Comparison of ENCODE assay signal across 17 cellular contexts in the genomic region with DNA sequence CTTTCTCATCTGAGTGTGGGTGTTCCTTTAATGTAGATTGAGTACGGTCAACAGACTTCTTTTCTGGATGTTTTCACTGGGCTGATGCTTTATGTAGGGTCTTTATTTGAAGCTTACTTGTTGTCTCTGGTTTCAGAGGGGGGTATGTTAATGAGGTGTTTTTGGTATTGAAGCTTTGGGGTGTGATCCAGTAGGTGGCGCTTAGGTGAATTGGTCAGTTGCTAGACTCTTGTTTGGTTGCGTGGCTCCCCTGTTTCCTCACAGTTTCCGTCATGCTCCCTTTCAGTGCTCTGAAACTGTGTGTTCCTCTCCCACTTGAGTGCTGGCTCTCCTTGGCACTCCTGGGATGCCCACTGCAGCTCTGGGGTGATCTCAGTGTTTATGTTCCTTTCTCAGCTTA.
DNase-seq lines count a peak whose midpoint lies in the region; ATAC-seq and TF ChIP-seq lines count a peak whose summit lies in the region.
"Had no signal": no experiment of that assay in that cellular context is flagged by ENCODE, and none has a peak within 500 bp of the region (broad histone marks: within the 10 kb centered on the region; RNA-seq: fewer than 3 reads in every experiment).

No MANE protein-coding gene starts in this region.

- H3K9me2 ChIP-seq in SU-DHL-6 (replicated peaks; ENCODE audit: insufficient read depth, low read length): no peaks in the 10 kb centered on the region

- H3K27ac ChIP-seq in C4-2B (no peak overlapping the region), SU-DHL-6 (ENCODE audit: low read depth, low read length) (no peak overlapping the region), gastroesophageal sphincter (no peak overlapping the region)

- no peak overlapping the region for H2AFZ ChIP-seq in SU-DHL-6 (ENCODE audit: low read depth, low read length, severe bottlenecking)

- no peaks in the 10 kb centered on the region for H3K27me3 ChIP-seq in SU-DHL-6 (ENCODE audit: low read length)
- H3K27me3 ChIP-seq in gastroesophageal sphincter: peaks cover 6% of the 10 kb centered on the region

- no peak for TF ChIP-seq EP300 in gastroesophageal sphincter (IDR thresholded peaks at IDR 0.05)

- no peaks in the 10 kb centered on the region for H3K9me3 ChIP-seq in SU-DHL-6 (ENCODE audit: insufficient read depth, low read length)
- H3K9me3 ChIP-seq in gastroesophageal sphincter: no peaks in the 10 kb centered on the region

- H3K4me2 ChIP-seq in SU-DHL-6 (ENCODE audit: low read depth, low read length, poor library complexity, severe bottlenecking): no peak overlapping the region

- H3K9ac ChIP-seq in SU-DHL-6 (ENCODE audit: low read length): no peak overlapping the region

- H3K36me3 ChIP-seq in SU-DHL-6 (ENCODE audit: low read length) (no peaks in the 10 kb centered on the region), gastroesophageal sphincter (no peaks in the 10 kb centered on the region)

- DNase-seq in fibroblast of villous mesenchyme (ENCODE audit: low read depth): peak; percentile 6
- no peak for DNase-seq in NCI-H146 (lab: John Stamatoyannopoulos, UW)
- DNase-seq in EL: no peak
- no peak for DNase-seq in NCI-H2196 (lab: John Stamatoyannopoulos, UW; ENCODE audit: unreplicated experiment)
- DNase-seq: activated CD8-positive, alpha-beta memory T cell treated with anti-CD3 and anti-CD28 coated beads for 24 hours; DMS79 treated with DMSO at 0.1 percent for 48 hours; foreskin fibroblast; NCI-H345; right cardiac atrium; stimulated activated CD4-positive, alpha-beta T cell treated with anti-CD3 and anti-CD28 coated beads, Interleukin-4, amount 100 ng/mL, for 24 hours; stimulated activated naive CD4-positive, alpha-beta T cell; T-helper 9 cell had no signal

- 63 to 80% methylated on average over 1 of the region's 4 CpGs for WGBS in gastroesophageal sphincter (ENCODE audit: low coverage in 1 of 2), 2 donors

- H3K4me3 ChIP-seq in SU-DHL-6 (ENCODE audit: insufficient read depth, low read length, poor library complexity, severe bottlenecking) (no peak overlapping the region), fibroblast of villous mesenchyme (ENCODE audit: low read depth, low read length) (no peak overlapping the region), gastroesophageal sphincter (no peak overlapping the region)

- no peaks in the 10 kb centered on the region for H4K20me1 ChIP-seq in SU-DHL-6 (ENCODE audit: low read depth, low read length)

- H3K4me1 ChIP-seq in gastroesophageal sphincter: no peaks in the 10 kb centered on the region

- ATAC-seq in HG02938 (IDR thresholded peaks at IDR 0.05; ENCODE audit: unreplicated experiment): peak; percentile 47
- ATAC-seq in gastroesophageal sphincter: no peak
- ATAC-seq: activated naive CD4-positive, alpha-beta T cell treated with anti-CD3 and anti-CD28 coated beads, Interleukin-2, amount 50 U/mL, for 72 hours; right cardiac atrium had no signal

- TF ChIP-seq CTCF in C4-2B (conservative IDR thresholded peaks at IDR 0.05): peak; percentile 45
- TF ChIP-seq CTCF in SU-DHL-6 (IDR thresholded peaks at IDR 0.05; ENCODE audit: insufficient read depth, low read length, poor library complexity, severe bottlenecking): peak; percentile 45
- peak; percentile 22 for TF ChIP-seq CTCF in fibroblast of villous mesenchyme (IDR thresholded peaks at IDR 0.05; ENCODE audit: insufficient read depth, low read depth, low read length)
- TF ChIP-seq CTCF in gastroesophageal sphincter (IDR thresholded peaks at IDR 0.05): no peak

- no peaks in the 10 kb centered on the region for H3F3A ChIP-seq in SU-DHL-6 (ENCODE audit: insufficient read depth)

- no peaks in the 10 kb centered on the region for H3K79me2 ChIP-seq in SU-DHL-6 (ENCODE audit: insufficient read depth, low read length)

- no peak for TF ChIP-seq POLR2A in gastroesophageal sphincter (IDR thresholded peaks at IDR 0.05)

Comparison
In these comparisons a context has a peak if more than half of its experiments do, and no peak if none do; other contexts are left out.
1. CTCF ChIP-seq: peak in C4-2B (single experiment), SU-DHL-6 (single experiment) and fibroblast of villous mesenchyme (single experiment); none in gastroesophageal sphincter (0 of 4).